Comparison of ENCODE assay signal across 10 cellular contexts in the genomic region with DNA sequence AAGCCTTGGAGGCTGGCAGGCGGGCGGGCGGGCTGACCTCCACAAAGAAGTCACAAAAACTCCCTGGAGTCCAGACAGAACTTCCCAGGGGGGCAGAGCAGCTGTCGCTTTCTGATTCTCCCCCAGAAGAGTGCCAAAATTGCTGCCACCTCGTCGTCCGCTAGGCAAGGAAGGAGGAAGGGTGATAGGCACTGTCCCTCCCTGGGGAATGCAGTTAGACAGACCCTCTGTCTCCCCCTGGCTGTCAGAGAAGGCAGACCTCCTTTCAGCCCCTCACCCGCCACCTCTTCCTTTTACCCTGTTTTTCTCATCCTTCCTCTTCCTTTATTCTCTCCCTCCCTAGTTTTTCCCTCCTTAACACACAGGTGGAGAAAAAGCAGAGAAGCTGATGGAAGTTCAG. TPM values are rescaled to one million over a fixed set of nuclear protein-coding genes. Genes with fewer than 3 reads are reported as not detected.
A peak's percentile ranks its signal among the peaks of the same experiment; 100 is the strongest.
DNase-seq lines count a peak whose midpoint lies in the region; ATAC-seq and TF ChIP-seq lines count a peak whose summit lies in the region.
"Had no signal": no experiment of that assay in that cellular context is flagged by ENCODE, and none has a peak within 500 bp of the region (broad histone marks: within the 10 kb centered on the region; RNA-seq: fewer than 3 reads in every experiment).

No MANE protein-coding gene starts in this region.

- no peaks in the 10 kb centered on the region for H3K9me3 Mint-ChIP-seq in nephron
- no peaks in the 10 kb centered on the region for H3K9me3 Mint-ChIP-seq in activated T-helper 2 cell treated with anti-CD3 and anti-CD28 coated beads, Interferon-gamma antibody, Interleukin-2, Interleukin-4, amounts not matched to agents 10 μg/mL and 5 μg/mL and 100 μg/mL, durations not matched to agents 14 hours and 24 hours and 36 hours

- H3K27me3 ChIP-seq in HL-60 (ENCODE audit: insufficient read depth, poor library complexity, severe bottlenecking), result no peaks in the 10 kb centered on the region

- no peak overlapping the region for H3K27ac ChIP-seq in HL-60 (replicated peaks)
- H3K27ac ChIP-seq in VCaP, result no peak overlapping the region

- H3K27me3 Mint-ChIP-seq in nephron (ENCODE audit: low read depth), result peaks cover 4% of the 10 kb centered on the region
- H3K27me3 Mint-ChIP-seq in activated T-helper 2 cell treated with anti-CD3 and anti-CD28 coated beads, Interferon-gamma antibody, Interleukin-2, Interleukin-4, amounts not matched to agents 10 μg/mL and 5 μg/mL and 100 μg/mL, durations not matched to agents 14 hours and 24 hours and 36 hours (ENCODE audit: low read depth), result no peaks in the 10 kb centered on the region

- no peaks in the 10 kb centered on the region for H3K36me3 Mint-ChIP-seq in nephron (ENCODE audit: low read depth)
- H3K36me3 Mint-ChIP-seq in activated T-helper 2 cell treated with anti-CD3 and anti-CD28 coated beads, Interferon-gamma antibody, Interleukin-2, Interleukin-4, amounts not matched to agents 10 μg/mL and 5 μg/mL and 100 μg/mL, durations not matched to agents 14 hours and 24 hours and 36 hours (ENCODE audit: low read depth), result no peaks in the 10 kb centered on the region

- intact Hi-C loops in activated T-helper 2 cell treated with anti-CD3 and anti-CD28 coated beads, Interferon-gamma antibody, Interleukin-2, Interleukin-4, amounts not matched to agents 10 μg/mL and 5 μg/mL and 100 μg/mL, durations not matched to agents 14 hours and 24 hours and 36 hours (cut with micrococcal nuclease), result no loop called here

- no peak overlapping the region for H3K27ac Mint-ChIP-seq in nephron
- H3K27ac Mint-ChIP-seq in activated T-helper 2 cell treated with anti-CD3 and anti-CD28 coated beads, Interferon-gamma antibody, Interleukin-2, Interleukin-4, amounts not matched to agents 10 μg/mL and 5 μg/mL and 100 μg/mL, durations not matched to agents 14 hours and 24 hours and 36 hours, result no peak overlapping the region
- H3K27ac Mint-ChIP-seq: naive thymus-derived CD8-positive, alpha-beta T cell; T-helper 17 cell had no signal

- H3K4me1 Mint-ChIP-seq in nephron, result peaks cover 12% of the 10 kb centered on the region
- no peaks in the 10 kb centered on the region for H3K4me1 Mint-ChIP-seq in activated T-helper 2 cell treated with anti-CD3 and anti-CD28 coated beads, Interferon-gamma antibody, Interleukin-2, Interleukin-4, amounts not matched to agents 10 μg/mL and 5 μg/mL and 100 μg/mL, durations not matched to agents 14 hours and 24 hours and 36 hours (ENCODE audit: low read depth)
- H3K4me1 Mint-ChIP-seq: naive thymus-derived CD8-positive, alpha-beta T cell had no signal

- H3K4me3 ChIP-seq in HL-60 (replicated peaks; ENCODE audit: insufficient read depth, low read length), result no peak overlapping the region

- TF ChIP-seq CTCF in HL-60 (IDR thresholded peaks at IDR 0.05; ENCODE audit: insufficient read depth, low read length) (peak; percentile 12), VCaP (conservative IDR thresholded peaks at IDR 0.05) (peak; percentile 72), nephron (IDR thresholded peaks at IDR 0.05; ENCODE audit: unreplicated experiment in 3 of 3) (peak; percentile 9 to 52 (median 34))

- ATAC-seq in HG02870 (IDR thresholded peaks at IDR 0.05; ENCODE audit: unreplicated experiment), result no peak
- ATAC-seq: naive thymus-derived CD8-positive, alpha-beta T cell; T-helper 17 cell had no signal

- H3K4me3 Mint-ChIP-seq in nephron, result no peak overlapping the region
- no peak overlapping the region for H3K4me3 Mint-ChIP-seq in activated T-helper 2 cell treated with anti-CD3 and anti-CD28 coated beads, Interferon-gamma antibody, Interleukin-2, Interleukin-4, amounts not matched to agents 10 μg/mL and 5 μg/mL and 100 μg/mL, durations not matched to agents 14 hours and 24 hours and 36 hours (ENCODE audit: low read depth)
- H3K4me3 Mint-ChIP-seq: naive thymus-derived CD8-positive, alpha-beta T cell; T-helper 17 cell had no signal

- DNase-seq in ELF-1 (ENCODE audit: low read depth, low spot score), result peak; percentile 32
- DNase-seq in HL-60 (ENCODE audit: low read depth in 1 of 2, low spot score in 1 of 2), result peak in 1 of 2 experiments; percentile 3
- DNase-seq in T-helper 9 cell, result no peak
- DNase-seq in activated T-helper 2 cell treated with anti-CD3 and anti-CD28 coated beads, Interferon-gamma antibody, Interleukin-2, Interleukin-4, amounts not matched to agents 10 μg/mL and 5 μg/mL and 100 μg/mL, durations not matched to agents 14 hours and 24 hours and 36 hours (ENCODE audit: low spot score), result no peak
- DNase-seq: naive thymus-derived CD8-positive, alpha-beta T cell; stimulated activated CD4-positive, alpha-beta T cell treated with anti-CD3 and anti-CD28 coated beads, Interleukin-2, amount 100 ng/mL, for 48 hours; T-helper 17 cell had no signal

RNA-seq across cellular contexts. Expression of a gene that starts 18.7 kb away (rescaled TPM):
- total RNA-seq in activated T-helper 2 cell treated with anti-CD3 and anti-CD28 coated beads, Interferon-gamma antibody, Interleukin-2, Interleukin-4, amounts not matched to agents 10 μg/mL and 5 μg/mL and 100 μg/mL, durations not matched to agents 14 hours and 24 hours and 36 hours, result 0.07 TPM in 1 of 2 replicates, not detected in the other
- total RNA-seq: naive thymus-derived CD8-positive, alpha-beta T cell; T-helper 17 cell had no signal

Comparison
In these comparisons a context has a peak if more than half of its experiments do, and no peak if none do; other contexts are left out.
1. CTCF ChIP-seq: peak in every context shown above with its lines; median percentile 72 in VCaP; 34 in nephron; 12 in HL-60.